ENCODE assay signal across 11 cellular contexts in genomic region chr17:27380551-27380950, GRCh38.
DNase-seq lines count a peak whose midpoint lies in the region; ATAC-seq and TF ChIP-seq lines count a peak whose summit lies in the region.
"Had no signal": no experiment of that assay in that cellular context is flagged by ENCODE, and none has a peak within 500 bp of the region (broad histone marks: within the 10 kb centered on the region; RNA-seq: fewer than 3 reads in every experiment).

No MANE protein-coding gene starts in this region.

- H3K4me1 Mint-ChIP-seq in naive thymus-derived CD4-positive, alpha-beta T cell = peaks cover 0 to 7% (median 0%) of the 10 kb centered on the region in 7 donors

- no peak overlapping the region for H3K27ac ChIP-seq in SJSA1
- no peak overlapping the region for H3K27ac ChIP-seq in naive thymus-derived CD4-positive, alpha-beta T cell (ENCODE audit: low read depth, low read length)
- H3K27ac ChIP-seq: epithelial cell of prostate had no signal

- TF ChIP-seq CTCF in BE2C (IDR thresholded peaks at IDR 0.05; ENCODE audit: low read depth, low read length) = no peak
- TF ChIP-seq CTCF in fibroblast of the aortic adventitia (IDR thresholded peaks at IDR 0.05; ENCODE audit: insufficient read depth, low read length) = no peak

- no peaks in the 10 kb centered on the region; the same call in 1 of the 2 replicates for H3K4me1 ChIP-seq in BE2C
- peaks cover 46% of the 10 kb centered on the region for H3K4me1 ChIP-seq in SJSA1 (replicated peaks)
- no peaks in the 10 kb centered on the region for H3K4me1 ChIP-seq in naive thymus-derived CD4-positive, alpha-beta T cell (ENCODE audit: control insufficient read depth in 2 of 2, insufficient read depth in 2 of 2, low read length in 2 of 2)

- H3K27me3 Mint-ChIP-seq in naive thymus-derived CD4-positive, alpha-beta T cell = peaks cover 15 to 29% (median 24%) of the 10 kb centered on the region in 5 donors

- no peak for DNase-seq in BE2C
- peak in 1 of 2 experiments; percentile 7 for DNase-seq in SJSA1 (ENCODE audit: low read depth in 1 of 2, low spot score in 2 of 2)
- DNase-seq in fibroblast of the aortic adventitia (ENCODE audit: low read depth) = no peak
- peak; percentile 50 for DNase-seq in sciatic nerve (ENCODE audit: low spot score)
- no peak for DNase-seq in HuH-7.5 (ENCODE audit: low spot score)
- no peak for DNase-seq in naive thymus-derived CD4-positive, alpha-beta T cell

- H3K4me3 Mint-ChIP-seq in naive thymus-derived CD4-positive, alpha-beta T cell = no peak overlapping the region
- H3K4me3 Mint-ChIP-seq: CD4-positive, CD25-positive, alpha-beta regulatory T cell; nephron progenitor cell had no signal

- H3K27ac Mint-ChIP-seq in naive thymus-derived CD4-positive, alpha-beta T cell = no peak overlapping the region
- H3K27ac Mint-ChIP-seq: CD4-positive, CD25-positive, alpha-beta regulatory T cell; nephron progenitor cell had no signal

- H3K9me3 ChIP-seq in BE2C = no peaks in the 10 kb centered on the region
- no peaks in the 10 kb centered on the region for H3K9me3 ChIP-seq in SJSA1 (replicated peaks)
- H3K9me3 ChIP-seq in naive thymus-derived CD4-positive, alpha-beta T cell (ENCODE audit: control insufficient read depth in 2 of 3, low read length in 3 of 3) = no peaks in the 10 kb centered on the region

- POLR2A ChIA-PET in naive thymus-derived CD4-positive, alpha-beta T cell (lab: Charles Lee) = interaction anchor here (0.9 kb wide), 1 partner anchor 76 kb away, joined by 3 read pairs; the partner anchor contains the start of gene KSR1

- CTCF ChIA-PET in naive thymus-derived CD4-positive, alpha-beta T cell (lab: Charles Lee) = interaction anchor here (1.2 kb wide), 1 partner anchor 135 kb away, joined by 4 read pairs; no protein-coding TSS in a partner anchor

- ATAC-seq in sciatic nerve (no peak), GM18861 (IDR thresholded peaks at IDR 0.05; ENCODE audit: unreplicated experiment) (no peak), HG03175 (IDR thresholded peaks at IDR 0.05; ENCODE audit: unreplicated experiment) (no peak)
- no peak for ATAC-seq in naive thymus-derived CD4-positive, alpha-beta T cell

- H3K4me3 ChIP-seq in BE2C (ENCODE audit: low read depth, low read length) (peak overlapping the region; percentile 58), SJSA1 (peak overlapping the region; percentile 13), fibroblast of the aortic adventitia (ENCODE audit: low read depth, low read length) (peak overlapping the region; percentile 46)
- no peak overlapping the region for H3K4me3 ChIP-seq in naive thymus-derived CD4-positive, alpha-beta T cell (ENCODE audit: low read length)

- H3K9me3 Mint-ChIP-seq in naive thymus-derived CD4-positive, alpha-beta T cell = peaks cover 0 to 7% (median 0%) of the 10 kb centered on the region in 11 donors

- H3K36me3 ChIP-seq in BE2C (no peaks in the 10 kb centered on the region), SJSA1 (no peaks in the 10 kb centered on the region)
- no peaks in the 10 kb centered on the region for H3K36me3 ChIP-seq in naive thymus-derived CD4-positive, alpha-beta T cell (ENCODE audit: control insufficient read depth in 2 of 3, insufficient read depth in 3 of 3, low read length in 3 of 3)

- intact Hi-C loops in sciatic nerve (cut with DNase I) = no loop called here
- intact Hi-C loops in naive thymus-derived CD4-positive, alpha-beta T cell (cut with micrococcal nuclease) = loop anchor here (2.0 to 10.0 kb wide), 2 partner anchors 74 to 220 kb away; partner anchors contain the start of gene KSR1 (in 1 of the 2)

- H3K27me3 ChIP-seq in BE2C (no peaks in the 10 kb centered on the region), SJSA1 (replicated peaks) (no peaks in the 10 kb centered on the region)
- peaks cover 0 to 4% of the 10 kb centered on the region in 2 donors for H3K27me3 ChIP-seq in naive thymus-derived CD4-positive, alpha-beta T cell (ENCODE audit: control insufficient read depth in 2 of 2, insufficient read depth in 2 of 2, low read length in 2 of 2)

- H3K36me3 Mint-ChIP-seq in naive thymus-derived CD4-positive, alpha-beta T cell = no peaks in the 10 kb centered on the region
- H3K36me3 Mint-ChIP-seq: CD4-positive, CD25-positive, alpha-beta regulatory T cell had no signal
